Comparison of ENCODE assay signal across 8 cellular contexts in the genomic region with DNA sequence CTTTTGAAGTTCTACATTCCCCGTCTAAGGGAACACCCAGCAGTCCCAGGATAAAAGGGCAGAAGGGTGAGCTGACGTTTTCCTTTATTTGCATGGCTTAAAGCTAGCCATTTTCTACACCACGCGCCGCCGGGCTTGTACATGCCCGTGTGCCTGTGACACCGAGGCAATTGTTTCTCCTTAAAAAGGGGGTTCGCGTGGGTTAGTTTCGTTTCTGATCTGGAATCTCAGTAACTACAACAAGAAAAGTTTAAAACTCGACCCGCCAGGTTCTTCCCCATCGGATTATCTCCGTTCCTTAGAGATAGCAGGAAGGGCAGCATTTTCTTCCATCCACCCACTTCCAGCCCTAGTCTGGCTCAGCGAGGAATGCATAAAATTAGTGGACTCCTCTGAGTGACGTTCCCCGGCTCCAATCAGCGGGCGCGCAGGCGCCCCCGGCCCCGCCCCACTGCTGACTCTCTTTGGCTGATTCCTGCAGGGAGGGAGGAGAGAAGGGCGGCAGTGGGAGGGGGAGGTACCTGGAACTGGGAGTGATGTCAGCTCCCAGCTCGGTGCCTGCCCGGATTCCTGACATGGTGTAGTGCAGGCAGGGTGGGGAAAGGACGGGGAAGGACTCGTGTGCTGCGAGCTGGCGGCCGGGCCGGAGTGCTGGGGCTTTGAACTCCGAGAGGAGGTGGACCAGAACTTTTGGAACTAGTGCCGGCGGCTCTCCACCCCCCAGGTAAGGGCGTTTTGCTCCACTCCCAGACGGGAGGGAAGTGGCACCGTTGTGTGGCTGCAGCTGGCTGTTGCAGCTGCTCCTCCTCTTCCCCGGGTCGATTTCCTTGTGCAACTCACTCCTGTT. TPM values are rescaled to one million over a fixed set of nuclear protein-coding genes. Genes with fewer than 3 reads are reported as not detected.
DNase-seq lines count a peak whose midpoint lies in the region; ATAC-seq, FAIRE-seq and TF ChIP-seq lines count a peak whose summit lies in the region.

A gene (plus strand): TSS at position 565 of the 847 bp plus-strand sequence. CDS start 109,191 bp downstream, outside the sequence.

- H3K79me2 ChIP-seq in H1 (ENCODE audit: control insufficient read depth in 1 of 2, insufficient read depth in 2 of 2, low read length in 2 of 2) = peaks cover 0 to 19% of the 10 kb centered on the region in 2 experiments; a peak in 2 of 4 replicates

- 0 out of 4 replicates have a peak, but pooled peaks of 1 of the 2 experiments have one; percentile 24 for TF ChIP-seq RAD21 in H1 (IDR thresholded peaks at IDR 0.05 in 1 of 2, conservative IDR thresholded peaks at IDR 0.05 in 1 of 2; ENCODE audit: low read depth in 2 of 2, low read length in 2 of 2)

- H4K5ac ChIP-seq in H1 (ENCODE audit: insufficient read length, low read depth, low read length) = peak within 1 kb of the TSS; percentile 2

- POLR2A ChIA-PET in Caco-2 (lab: Charles Lee) = interaction anchor here (0.6 to 2.2 kb wide), 21 partner anchors 8 to 653 kb away, joined by 3 to 16 read pairs (median 5); a partner anchor contains a TSS
- POLR2A ChIA-PET in H1 (lab: Charles Lee; ENCODE audit: partially characterized antibody) = interaction anchor here (0.9 to 3.9 kb wide), 12 partner anchors 9 to 190 kb away, joined by 3 to 18 read pairs (median 4); no protein-coding TSS in a partner anchor

- H3K4me3 ChIP-seq in Caco-2 (ENCODE audit: low read depth, low read length) = peak within 1 kb of the TSS; percentile 62
- peak within 1 kb of the TSS; percentile 86 for H3K4me3 ChIP-seq in NT2/D1 (ENCODE audit: insufficient read length, low read depth)
- peak within 1 kb of the TSS; percentile 63 to 86 (median 77) for H3K4me3 ChIP-seq in H1 (ENCODE audit: extremely low read depth in 1 of 4, insufficient read depth in 2 of 4, low read depth in 3 of 4, low read length in 4 of 4)
- peak within 1 kb of the TSS; percentile 65 to 89 for H3K4me3 ChIP-seq in mesenchymal stem cell (ENCODE audit: insufficient read depth in 1 of 2, low read depth in 1 of 2, low read length in 2 of 2)

- FAIRE-seq in H1 (lab: Jason Lieb, UNC) = peak; percentile 36

- H3K4me1 Mint-ChIP-seq in Caco-2 (ENCODE audit: low read depth, unreplicated experiment) = peaks cover 30% of the 10 kb centered on the region
- H3K4me1 Mint-ChIP-seq in activated CD8-positive, alpha-beta memory T cell treated with anti-CD3 and anti-CD28 coated beads, Interleukin-2, amount 10 ng/mL, durations not matched to agents 7 days and 5 days = peaks cover 18% of the 10 kb centered on the region

- no peak within 1 kb of the TSS for H3K56ac ChIP-seq in H1 (replicated peaks; ENCODE audit: insufficient read length, low read depth, low read length)

- H3K27ac Mint-ChIP-seq in Caco-2 (ENCODE audit: unreplicated experiment) = peak within 1 kb of the TSS; percentile 98
- peak within 1 kb of the TSS; percentile 80 for H3K27ac Mint-ChIP-seq in activated CD8-positive, alpha-beta memory T cell treated with anti-CD3 and anti-CD28 coated beads, Interleukin-2, amount 10 ng/mL, durations not matched to agents 7 days and 5 days

- peak within 1 kb of the TSS; percentile 91 for H3K18ac ChIP-seq in H1 (ENCODE audit: extremely low read depth, low read length)
- H3K18ac ChIP-seq in mesenchymal stem cell (ENCODE audit: low read depth in 1 of 2, low read length in 2 of 2) = peak within 1 kb of the TSS; percentile 67 to 95

- H4K91ac ChIP-seq in H1 (replicated peaks; ENCODE audit: insufficient read length, low read length) = peak within 1 kb of the TSS; percentile 53
- peak within 1 kb of the TSS; percentile 83 for H4K91ac ChIP-seq in mesenchymal stem cell (ENCODE audit: low read length)

- peak; percentile 93 for ATAC-seq in GM21367 (IDR thresholded peaks at IDR 0.05; ENCODE audit: unreplicated experiment)
- ATAC-seq in activated CD8-positive, alpha-beta memory T cell treated with anti-CD3 and anti-CD28 coated beads, Interleukin-2, amount 10 ng/mL, durations not matched to agents 7 days and 5 days = peak; percentile 99

- intact Hi-C loops in Caco-2 (cut with micrococcal nuclease; ENCODE audit: unreplicated experiment) = loop anchor here (1.0 to 5.0 kb wide), 9 partner anchors 9 to 280 kb away; a partner anchor contains a TSS

- no peak within 1 kb of the TSS for H2BK15ac ChIP-seq in H1 (ENCODE audit: low read length)
- peak within 1 kb of the TSS; percentile 92 for H2BK15ac ChIP-seq in mesenchymal stem cell (ENCODE audit: low read depth, poor library complexity, severe bottlenecking)

- H3K36me3 ChIP-seq in Caco-2 (ENCODE audit: control insufficient read depth, insufficient read depth, low read length) (no peaks in the 10 kb centered on the region), NT2/D1 (ENCODE audit: insufficient read depth, insufficient read length, low read length) (peaks cover 11% of the 10 kb centered on the region), H1 (ENCODE audit: control insufficient read depth in 2 of 4, insufficient read depth in 4 of 4, low read length in 3 of 4) (no peaks in the 10 kb centered on the region), mesenchymal stem cell (ENCODE audit: control insufficient read depth in 1 of 2, insufficient read depth in 2 of 2, low read depth in 1 of 2, low read length in 2 of 2) (peaks cover 0 to 4% of the 10 kb centered on the region in 2 experiments)

- peak within 1 kb of the TSS; percentile 89 for H3K9ac ChIP-seq in NT2/D1 (ENCODE audit: insufficient read length, low read depth)
- peak within 1 kb of the TSS; percentile 69 to 86 (median 82) for H3K9ac ChIP-seq in H1 (replicated peaks in 1 of 4; ENCODE audit: extremely low read depth in 1 of 4, low read depth in 3 of 4, low read length in 3 of 4)
- H3K9ac ChIP-seq in mesenchymal stem cell (ENCODE audit: low read length) = peak within 1 kb of the TSS; percentile 99

- H3K27me3 ChIP-seq in Caco-2 (replicated peaks; ENCODE audit: control insufficient read depth, insufficient read depth, low read length) (no peaks in the 10 kb centered on the region), NT2/D1 (ENCODE audit: insufficient read depth, insufficient read length) (no peaks in the 10 kb centered on the region), H1 (replicated peaks in 1 of 4; ENCODE audit: control insufficient read depth in 3 of 4, extremely low read depth in 1 of 4, insufficient read depth in 3 of 4, low read length in 3 of 4) (peaks cover 0 to 3% (median under 1%) of the 10 kb centered on the region in 4 experiments; a peak in 2 of 7 replicates), mesenchymal stem cell (ENCODE audit: control insufficient read depth in 1 of 2, insufficient read depth in 1 of 2, low read length in 2 of 2) (no peaks in the 10 kb centered on the region)

- H2AK5ac ChIP-seq in H1 (ENCODE audit: low read depth, low read length) (no peak within 1 kb of the TSS), mesenchymal stem cell (ENCODE audit: low read length, severe bottlenecking) (no peak within 1 kb of the TSS)

- H2BK12ac ChIP-seq in H1 (ENCODE audit: low read depth, low read length) = peak within 1 kb of the TSS; percentile 13; the same call in 1 of the 2 replicates
- peak within 1 kb of the TSS in 1 of 2 experiments; percentile 28 for H2BK12ac ChIP-seq in mesenchymal stem cell (ENCODE audit: low read length in 2 of 2)

- BruUV-seq in Caco-2 (replicated peaks; lab: Mats Ljungman, UMichigan) = no TSS peak

- no peak within 1 kb of the TSS for H2BK20ac ChIP-seq in H1 (ENCODE audit: low read length)

- TF ChIP-seq CTCF in Caco-2 (IDR thresholded peaks at IDR 0.05; ENCODE audit: insufficient read depth in 1 of 2, low read depth in 1 of 2, low read length in 1 of 2, severe bottlenecking in 1 of 2, unreplicated experiment in 1 of 2) (peak; percentile 16 to 36), H1 (IDR thresholded peaks at IDR 0.05; ENCODE audit: control extremely low read depth in 1 of 3, insufficient read depth in 1 of 3, low read depth in 1 of 3, low read length in 3 of 3) (peak in 2 of 3 experiments; percentile 13 to 30; a peak in 2 of 4 replicates)

- H3K4me1 ChIP-seq in Caco-2 (peaks cover 22% of the 10 kb centered on the region), NT2/D1 (ENCODE audit: insufficient read depth, insufficient read length) (peaks cover 4% of the 10 kb centered on the region), H1 (replicated peaks in 1 of 4; ENCODE audit: control insufficient read depth in 3 of 4, insufficient read depth in 4 of 4, low read length in 3 of 4) (peaks cover 4 to 12% (median 11%) of the 10 kb centered on the region in 4 experiments), mesenchymal stem cell (ENCODE audit: control insufficient read depth, insufficient read depth, low read depth, low read length) (peaks cover 9% of the 10 kb centered on the region)

- DNase-seq in Caco-2 (peak; percentile 99 to 100), HUDEP-2 (lab: John Stamatoyannopoulos, UW; ENCODE audit: unreplicated experiment in 76 of 76) (peak in 75 of 76 experiments; percentile 36 to 97 (median 89)), NT2/D1 (ENCODE audit: low read depth, low spot score) (peak; percentile 100), H1 (ENCODE audit: low read depth in 1 of 2, low spot score in 2 of 2) (peak; percentile 97 to 98), mesenchymal stem cell (peak; percentile 99)
- peak; percentile 97 for DNase-seq in activated CD8-positive, alpha-beta memory T cell treated with anti-CD3 and anti-CD28 coated beads, Interleukin-2, amount 10 ng/mL, durations not matched to agents 7 days and 5 days
- DNase-seq in stimulated activated CD8-positive, alpha-beta memory T cell treated with anti-CD3 and anti-CD28 coated beads, Interleukin-12 subunit alpha, Interleukin-12 subunit beta, amount 100 ng/mL, for 4 hours (ENCODE audit: low read depth) = peak; percentile 96

- H3K4me3 Mint-ChIP-seq in Caco-2 (ENCODE audit: unreplicated experiment) = peak within 1 kb of the TSS; percentile 80
- H3K4me3 Mint-ChIP-seq in activated CD8-positive, alpha-beta memory T cell treated with anti-CD3 and anti-CD28 coated beads, Interleukin-2, amount 10 ng/mL, durations not matched to agents 7 days and 5 days = peak within 1 kb of the TSS; percentile 96

- H3K14ac ChIP-seq in H1 (ENCODE audit: insufficient read length) (no peak within 1 kb of the TSS), mesenchymal stem cell (ENCODE audit: low read length in 2 of 2) (no peak within 1 kb of the TSS)

- H3K9me3 Mint-ChIP-seq in Caco-2 (ENCODE audit: unreplicated experiment) = no peaks in the 10 kb centered on the region
- H3K9me3 Mint-ChIP-seq in activated CD8-positive, alpha-beta memory T cell treated with anti-CD3 and anti-CD28 coated beads, Interleukin-2, amount 10 ng/mL, durations not matched to agents 7 days and 5 days (ENCODE audit: low read depth) = no peaks in the 10 kb centered on the region

- H3K23me2 ChIP-seq in H1 (ENCODE audit: low read depth, low read length) = peaks cover 10% of the 10 kb centered on the region

- peak; percentile 70 to 91 for TF ChIP-seq POLR2A in H1 (IDR thresholded peaks at IDR 0.05; ENCODE audit: control extremely low read depth in 1 of 2, low read depth in 2 of 2, low read length in 2 of 2)

- no peak for TF ChIP-seq EP300 in H1 (IDR thresholded peaks at IDR 0.05; ENCODE audit: borderline replicate concordance in 1 of 2, low read depth in 2 of 2, low read length in 2 of 2)

- H3K4ac ChIP-seq in H1 (replicated peaks; ENCODE audit: insufficient read length, low read depth, low read length) (peak within 1 kb of the TSS; percentile 19), mesenchymal stem cell (ENCODE audit: low read depth in 1 of 2, low read length in 2 of 2) (peak within 1 kb of the TSS in 1 of 2 experiments; percentile 44)

- WGBS in H1 (ENCODE audit: extremely low coverage in 1 of 2, insufficient coverage in 1 of 2, insufficient read length in 1 of 2, insufficient replicate concordance in 2 of 2, low coverage in 1 of 2, low lambda C conversion rate in 2 of 2, missing lambda C conversion rate in 1 of 2), 2 experiments = 1% methylated on average over 36 of the region's 41 CpGs; no CpG with 5 or more reads in 1 of the 2 experiments
- under 1% methylated on average over 38 of the region's 41 CpGs for WGBS in mesenchymal stem cell

- H2AFZ ChIP-seq in H1 (ENCODE audit: low read length) (peak within 1 kb of the TSS; percentile 85), mesenchymal stem cell (ENCODE audit: low read depth, low read length) (no peak within 1 kb of the TSS)

- peak within 1 kb of the TSS; percentile 83 for H3K27ac ChIP-seq in H1 (ENCODE audit: low read depth, low read length)
- peak within 1 kb of the TSS; percentile 97 for H3K27ac ChIP-seq in mesenchymal stem cell (ENCODE audit: low read length, poor library complexity, severe bottlenecking)

- no peaks in the 10 kb centered on the region for H3K27me3 Mint-ChIP-seq in Caco-2 (ENCODE audit: insufficient read depth, unreplicated experiment)
- H3K27me3 Mint-ChIP-seq in activated CD8-positive, alpha-beta memory T cell treated with anti-CD3 and anti-CD28 coated beads, Interleukin-2, amount 10 ng/mL, durations not matched to agents 7 days and 5 days = peaks cover 46% of the 10 kb centered on the region

- H4K20me1 ChIP-seq in H1 (replicated peaks in 1 of 2; ENCODE audit: control insufficient read depth in 1 of 2, insufficient read depth in 2 of 2, low read length in 2 of 2) = peaks cover 1 to 3% of the 10 kb centered on the region in 2 experiments

- CTCF ChIA-PET in Caco-2 (lab: Charles Lee) (interaction anchor here (0.6 to 1.8 kb wide), 12 partner anchors 16 to 508 kb away, joined by 3 to 17 read pairs (median 3); no protein-coding TSS in a partner anchor), H1 (lab: Charles Lee; ENCODE audit: partially characterized antibody) (interaction anchor here (0.8 to 1.7 kb wide), 5 partner anchors 12 to 140 kb away, joined by 3 to 4 read pairs (median 3); no protein-coding TSS in a partner anchor)
- CTCF ChIA-PET in activated CD8-positive, alpha-beta memory T cell treated with anti-CD3 and anti-CD28 coated beads, Interleukin-2, amount 10 ng/mL, durations not matched to agents 7 days and 5 days (lab: Charles Lee) = interaction anchor here (0.7 to 1.5 kb wide), 6 partner anchors 10 to 217 kb away, joined by 3 read pairs; no protein-coding TSS in a partner anchor

- H3K9me3 ChIP-seq in Caco-2 = no peaks in the 10 kb centered on the region
- H3K9me3 ChIP-seq in NT2/D1 (ENCODE audit: insufficient read depth, low read length) = no peaks in the 10 kb centered on the region
- H3K9me3 ChIP-seq in H1 (ENCODE audit: insufficient read depth in 2 of 2, low read depth in 1 of 2, low read length in 1 of 2) = no peaks in the 10 kb centered on the region
- no peaks in the 10 kb centered on the region for H3K9me3 ChIP-seq in mesenchymal stem cell (ENCODE audit: control insufficient read depth, low read length)

- H3K79me1 ChIP-seq in H1 (ENCODE audit: low read depth, low read length) = no peaks in the 10 kb centered on the region
- H3K79me1 ChIP-seq in mesenchymal stem cell (replicated peaks; ENCODE audit: low read length, poor library complexity, severe bottlenecking) = no peaks in the 10 kb centered on the region

- H2BK5ac ChIP-seq in H1 (ENCODE audit: low read depth, low read length) = peak within 1 kb of the TSS; percentile 71
- H2BK5ac ChIP-seq in mesenchymal stem cell (ENCODE audit: low read depth, low read length, poor library complexity, severe bottlenecking) = no peak within 1 kb of the TSS

- H4K8ac ChIP-seq in H1 (ENCODE audit: extremely low read depth, insufficient read depth, low read length) (peak within 1 kb of the TSS; percentile 11; the same call in 1 of the 2 replicates), mesenchymal stem cell (ENCODE audit: low read length) (peak within 1 kb of the TSS; percentile 64)

- H3K23ac ChIP-seq in H1 (ENCODE audit: insufficient read length) = no peak within 1 kb of the TSS
- no peak within 1 kb of the TSS for H3K23ac ChIP-seq in mesenchymal stem cell (ENCODE audit: low read length in 2 of 2)

- H3K4me2 ChIP-seq in H1 (ENCODE audit: insufficient read depth in 1 of 2, low read depth in 2 of 2, low read length in 2 of 2) (peak within 1 kb of the TSS; percentile 84 to 91), mesenchymal stem cell (ENCODE audit: low read length, poor library complexity, severe bottlenecking) (peak within 1 kb of the TSS; percentile 71)

- no peak within 1 kb of the TSS for H2BK120ac ChIP-seq in H1 (replicated peaks; ENCODE audit: low read depth, low read length)
- peak within 1 kb of the TSS; percentile 54 for H2BK120ac ChIP-seq in mesenchymal stem cell (ENCODE audit: low read depth, low read length)

- peaks cover 11% of the 10 kb centered on the region for H3K36me3 Mint-ChIP-seq in Caco-2 (ENCODE audit: insufficient read depth, unreplicated experiment)
- no peaks in the 10 kb centered on the region for H3K36me3 Mint-ChIP-seq in activated CD8-positive, alpha-beta memory T cell treated with anti-CD3 and anti-CD28 coated beads, Interleukin-2, amount 10 ng/mL, durations not matched to agents 7 days and 5 days

RNA-seq across cellular contexts. Expression of the gene that starts here (rescaled TPM):
- total RNA-seq in Caco-2 (2022) = 109 and 134 TPM in 2 replicates
- total RNA-seq in activated CD8-positive, alpha-beta memory T cell treated with anti-CD3 and anti-CD28 coated beads, Interleukin-2, amount 10 ng/mL, durations not matched to agents 7 days and 5 days = 10 to 100 TPM in 1 of 2 experiments, 1 to 10 TPM in 1; 5.4 to 23.2 TPM
- total RNA-seq in H1 (2021; fragmentation: NEBNext Ultra II Directional; extraction: Animal tissue kit (Norgen Biotek cat#: 25700)) = 25.7 and 31.3 TPM in 2 replicates
- 7.0 and 7.7 TPM in 2 replicates for polyA plus RNA-seq in H1 (2011; rRNA removed)
- polyA plus RNA-seq in H1 (2011; cell fraction: cytosol; rRNA removed) = 10.5 TPM
- polyA plus RNA-seq in H1 (2011; cell fraction: nucleus; rRNA removed) = 13.1 TPM
- 13.3 to 25.3 TPM (median 16.2 TPM) in 4 replicates for polyA plus RNA-seq in H1 (2012, experiment 1 of 2)
- 1.7 TPM for polyA plus RNA-seq in H1 (2012, experiment 2 of 2)
- polyA plus RNA-seq in H1 (2013, experiment 1 of 2) = 9.3 TPM
- polyA plus RNA-seq in H1 (2013, experiment 2 of 2) = 8.9 TPM
- 37.1 and 46.1 TPM in 2 replicates for polyA minus RNA-seq in H1 (2011; rRNA and poly(A)+ RNA removed)
- 15.6 TPM for polyA minus RNA-seq in H1 (2011; cell fraction: cytosol; rRNA and poly(A)+ RNA removed)
- polyA minus RNA-seq in H1 (2011; cell fraction: nucleus; rRNA and poly(A)+ RNA removed) = 32.5 TPM
- polyA plus RNA-seq in mesenchymal stem cell (2013, experiment 1 of 2) = 47.8 TPM
- polyA plus RNA-seq in mesenchymal stem cell (2013, experiment 2 of 2) = 46.7 TPM

Comparison
In these comparisons a context has a peak if more than half of its experiments do, and no peak if none do; other contexts are left out.
1. Peak in every context shown above with its lines: DNase-seq, ATAC-seq, H3K4me3 ChIP-seq and H3K27ac ChIP-seq.